ENCODE assay signal across 22 cellular contexts in genomic region chr12:116199160-116199559, GRCh38.
DNase-seq lines count a peak whose midpoint lies in the region; ATAC-seq, FAIRE-seq and TF ChIP-seq lines count a peak whose summit lies in the region.
"Had no signal": no experiment of that assay in that cellular context is flagged by ENCODE, and none has a peak within 500 bp of the region (broad histone marks: within the 10 kb centered on the region; RNA-seq: fewer than 3 reads in every experiment).

No MANE protein-coding gene starts in this region.

- H4K91ac ChIP-seq in H9 (ENCODE audit: insufficient read length, low read depth, low read length), result no peak overlapping the region

- H3K36me3 ChIP-seq in BLaER1 treated with 17β-estradiol and CSF1 and Interleukin-3, amounts not matched to agents 10 nM and 100 nM, result peaks cover 4 to 27% (median 18%) of the 10 kb centered on the region in 11 experiments; a peak in 19 of 22 replicates
- H3K36me3 ChIP-seq in HEK293 (ENCODE audit: control insufficient read depth in 2 of 2, insufficient read depth in 1 of 2, low read length in 2 of 2), result no peaks in the 10 kb centered on the region
- peaks cover 6% of the 10 kb centered on the region; the same call in 1 of the 3 replicates for H3K36me3 ChIP-seq in K562 (ENCODE audit: control insufficient read depth, insufficient read depth, low read length)
- H3K36me3 ChIP-seq in Peyer's patch, result no peaks in the 10 kb centered on the region

- no peak for TF ChIP-seq CTCF in HEK293 (tag by site-specific recombination; IDR thresholded peaks at IDR 0.05)
- no peak for TF ChIP-seq CTCF in K562 (IDR thresholded peaks at IDR 0.05 in 2 of 3, conservative IDR thresholded peaks at IDR 0.05 in 1 of 3; ENCODE audit: insufficient read depth in 2 of 3, low read depth in 1 of 3, low read length in 3 of 3)
- TF ChIP-seq CTCF in H9 (conservative IDR thresholded peaks at IDR 0.05), result no peak
- no peak for TF ChIP-seq CTCF in Peyer's patch (IDR thresholded peaks at IDR 0.05)

- no peak overlapping the region for H3K27ac ChIP-seq in BLaER1 treated with 17β-estradiol and CSF1 and Interleukin-3, amounts not matched to agents 10 nM and 100 nM
- no peak overlapping the region for H3K27ac ChIP-seq in HEK293 (ENCODE audit: extremely low read depth, low read depth, low read length)
- H3K27ac ChIP-seq in K562 (ENCODE audit: extremely low read depth, low read depth, low read length), result no peak overlapping the region
- H3K27ac ChIP-seq in H9 (ENCODE audit: insufficient read length, low read depth, low read length), result no peak overlapping the region
- no peak overlapping the region for H3K27ac ChIP-seq in Peyer's patch
- H3K27ac ChIP-seq: BLaER1 had no signal

- peaks cover 98 to 100% (median 100%) of the 10 kb centered on the region in 11 experiments for H4K20me1 ChIP-seq in BLaER1 treated with 17β-estradiol and CSF1 and Interleukin-3, amounts not matched to agents 10 nM and 100 nM
- H4K20me1 ChIP-seq in K562 (replicated peaks; ENCODE audit: control insufficient read depth, insufficient read depth, low read length), result peaks cover 7% of the 10 kb centered on the region; the same call in 1 of the 2 replicates
- H4K20me1 ChIP-seq in H9 (ENCODE audit: control insufficient read depth, insufficient read depth, insufficient read length), result no peaks in the 10 kb centered on the region

- H3K36me3 Mint-ChIP-seq in memory B cell (no peaks in the 10 kb centered on the region), H9 (ENCODE audit: insufficient read depth in 1 of 3, low read depth in 3 of 3) (no peaks in the 10 kb centered on the region)

- H2BK5ac ChIP-seq in H9 (ENCODE audit: insufficient read length, low read length), result no peak overlapping the region

- no peak overlapping the region for H2BK12ac ChIP-seq in H9 (ENCODE audit: insufficient read length, low read depth, low read length)

- CTCF ChIA-PET in HEK293 (lab: Yijun Ruan, JAX), result interaction anchor here (0.7 kb wide), 1 partner anchor 59 kb away, joined by 3 read pairs; no protein-coding TSS in a partner anchor
- CTCF ChIA-PET in K562 (lab: Yijun Ruan, JAX; ENCODE audit: low intra/inter-chr PET ratio), result no interaction called here

- no peak overlapping the region for H3K4me3 ChIP-seq in BLaER1 treated with 17β-estradiol and CSF1 and Interleukin-3, amounts not matched to agents 10 nM and 100 nM
- H3K4me3 ChIP-seq in HEK293 (ENCODE audit: low read depth, low read length) (no peak overlapping the region), K562 (no peak overlapping the region), Peyer's patch (no peak overlapping the region)
- H3K4me3 ChIP-seq: BLaER1 had no signal

- TF ChIP-seq EP300 in K562 (IDR thresholded peaks at IDR 0.05; ENCODE audit: low read length), result no peak

- BruUV-seq in K562 (replicated peaks; lab: Mats Ljungman, UMichigan), result no TSS peak

- no peaks in the 10 kb centered on the region for H3K9me3 ChIP-seq in BLaER1 treated with 17β-estradiol and CSF1 and Interleukin-3, amounts not matched to agents 10 nM and 100 nM (replicated peaks in 1 of 11)
- H3K9me3 ChIP-seq in HEK293 (ENCODE audit: control insufficient read depth, insufficient read depth, low read depth, low read length) (no peaks in the 10 kb centered on the region), K562 (replicated peaks; ENCODE audit: control insufficient read depth, insufficient read depth, low read depth, low read length) (no peaks in the 10 kb centered on the region), H9 (ENCODE audit: control insufficient read depth, low read depth, low read length) (no peaks in the 10 kb centered on the region), Peyer's patch (no peaks in the 10 kb centered on the region)
- H3K9me3 ChIP-seq: BLaER1 had no signal

- TF ChIP-seq POLR2A in K562 (conservative IDR thresholded peaks at IDR 0.05), result no peak
- TF ChIP-seq POLR2A in GM12891 (IDR thresholded peaks at IDR 0.05; ENCODE audit: low read depth, low read length), result no peak
- TF ChIP-seq POLR2A in Peyer's patch (IDR thresholded peaks at IDR 0.05), result no peak

- peaks cover 6% of the 10 kb centered on the region for H3K79me1 ChIP-seq in H9 (ENCODE audit: insufficient read depth, low read depth, low read length, poor library complexity, severe bottlenecking)

- no peak overlapping the region for H2AFZ ChIP-seq in K562 (ENCODE audit: low read depth, low read length)
- H2AFZ ChIP-seq in H9 (ENCODE audit: low read length), result no peak overlapping the region

- H3K4ac ChIP-seq in H9 (ENCODE audit: low read depth, low read length), result no peak overlapping the region

- POLR2A ChIA-PET in HEK293 (lab: Yijun Ruan, JAX), result no interaction called here
- POLR2A ChIA-PET in K562 (lab: Yijun Ruan, JAX), result interaction anchor here (1.1 kb wide), 1 partner anchor 35 kb away, joined by 4 read pairs; no protein-coding TSS in a partner anchor

- H4K8ac ChIP-seq in H9 (replicated peaks; ENCODE audit: insufficient read length, low read depth, low read length), result no peak overlapping the region

- no peak overlapping the region for H3K23ac ChIP-seq in H9 (ENCODE audit: insufficient read length, low read depth, low read length)

- peaks cover 47% of the 10 kb centered on the region for H3K4me1 Mint-ChIP-seq in memory B cell
- peaks cover 15 to 25% of the 10 kb centered on the region in 2 experiments for H3K4me1 Mint-ChIP-seq in H9

- H3K79me2 ChIP-seq in K562 (ENCODE audit: control insufficient read depth, insufficient read depth, low read length) (peaks cover 92% of the 10 kb centered on the region), H9 (ENCODE audit: insufficient read depth, low read length) (peaks cover 4% of the 10 kb centered on the region; the same call in 1 of the 2 replicates)

- no peak overlapping the region for H4K5ac ChIP-seq in H9 (ENCODE audit: insufficient read length, low read depth, low read length)

- H3K18ac ChIP-seq in H9 (ENCODE audit: insufficient read length, low read depth, low read length), result no peak overlapping the region

- H3K23me2 ChIP-seq in H9 (ENCODE audit: insufficient read length, low read depth, low read length, poor library complexity, severe bottlenecking), result no peaks in the 10 kb centered on the region

- H2BK20ac ChIP-seq in H9 (ENCODE audit: low read depth, low read length, poor library complexity, severe bottlenecking), result no peak overlapping the region

- H3K9me3 Mint-ChIP-seq in memory B cell (no peaks in the 10 kb centered on the region), H9 (no peaks in the 10 kb centered on the region)
- H3K9me3 Mint-ChIP-seq: CD8-positive, alpha-beta T cell had no signal

- no peak overlapping the region for H3K56ac ChIP-seq in H9 (ENCODE audit: insufficient read length, low read depth, low read length)

- no peaks in the 10 kb centered on the region for H3K9me1 ChIP-seq in K562 (ENCODE audit: control insufficient read depth, insufficient read depth, low read length)

- ATAC-seq in K562, result no peak
- ATAC-seq in memory B cell (ENCODE audit: low read depth), result no peak
- ATAC-seq in GM19463 (IDR thresholded peaks at IDR 0.05; ENCODE audit: unreplicated experiment), result no peak
- ATAC-seq: CD8-positive, alpha-beta T cell had no signal

- no peak for DNase-seq in K562 (ENCODE audit: extremely low read depth in 1 of 4, low spot score in 3 of 4)
- DNase-seq in memory B cell (ENCODE audit: low spot score in 2 of 2), result no peak
- DNase-seq in GM12891 (ENCODE audit: insufficient read length, low spot score), result no peak
- no peak for DNase-seq in H9
- no peak for DNase-seq in Peyer's patch
- DNase-seq: CD8-positive, alpha-beta T cell; MM.1S; NCI-H1105; NCI-H146; NCI-H2029; NCI-H2171; NCI-H345; NCI-H524; NCI-H774; OCI-M1; Right ventricle myocardium superior had no signal

- H3K27me3 Mint-ChIP-seq in memory B cell, result no peaks in the 10 kb centered on the region
- no peaks in the 10 kb centered on the region for H3K27me3 Mint-ChIP-seq in H9 (ENCODE audit: low read depth)

- H3K4me2 ChIP-seq in BLaER1 treated with 17β-estradiol and CSF1 and Interleukin-3, amounts not matched to agents 10 nM and 100 nM, result peak overlapping the region in 8 of 11 experiments; percentile 3 to 33 (median 16); a peak in 7 of 22 replicates
- H3K4me2 ChIP-seq in K562 (ENCODE audit: insufficient read depth, low read length) (no peak overlapping the region), H9 (ENCODE audit: insufficient read depth, insufficient read length, low read length) (no peak overlapping the region)
- H3K4me2 ChIP-seq: BLaER1 had no signal

- no peak overlapping the region for H3K4me3 Mint-ChIP-seq in memory B cell
- no peak overlapping the region for H3K4me3 Mint-ChIP-seq in H9
- H3K4me3 Mint-ChIP-seq: CD8-positive, alpha-beta T cell had no signal

- no peak overlapping the region for H2BK120ac ChIP-seq in H9 (ENCODE audit: low read depth, low read length, poor library complexity, severe bottlenecking)

- intact Hi-C loops in K562 (cut with micrococcal nuclease), result loop anchor here (10.0 kb wide), 2 partner anchors 54 to 134 kb away; no protein-coding TSS in a partner anchor

- H3K27ac Mint-ChIP-seq in memory B cell (peak overlapping the region; percentile 22), H9 (no peak overlapping the region)
- H3K27ac Mint-ChIP-seq: CD8-positive, alpha-beta T cell had no signal

- no peak overlapping the region for H3K9ac ChIP-seq in BLaER1 treated with 17β-estradiol and CSF1 and Interleukin-3, amounts not matched to agents 10 nM and 100 nM
- no peak overlapping the region for H3K9ac ChIP-seq in K562 (ENCODE audit: insufficient read depth in 1 of 2, low read depth in 2 of 2, low read length in 2 of 2)
- H3K9ac ChIP-seq in H9 (ENCODE audit: extremely low read depth, insufficient read length, low read length), result no peak overlapping the region
- H3K9ac ChIP-seq: BLaER1 had no signal

- in situ Hi-C loops in K562 (cut with MboI), result no loop called here

- no peak overlapping the region for H2AK5ac ChIP-seq in H9 (ENCODE audit: insufficient read length, low read length)

- TF ChIP-seq RAD21 in K562 (CRISPR knock-in tag; conservative IDR thresholded peaks at IDR 0.05 in 1 of 2, IDR thresholded peaks at IDR 0.05 in 1 of 2), result no peak

- H3K14ac ChIP-seq in H9 (ENCODE audit: insufficient read depth, low read length), result no peak overlapping the region

- FAIRE-seq in K562 (lab: Jason Lieb, UNC) (no peak), GM12891 (lab: Jason Lieb, UNC) (no peak)
- FAIRE-seq: GM18507, H1 had no signal

- 92% methylated on average over 1 of the region's 1 CpG for WGBS in K562 (ENCODE audit: insufficient coverage, low coverage, missing lambda C conversion rate)
- no CpG with 5 or more reads among the region's 1 CpG for WGBS in H9 (ENCODE audit: extremely low coverage, insufficient read length, low lambda C conversion rate)

- no peak overlapping the region for H3T11ph ChIP-seq in H9 (ENCODE audit: low read length)

- no peaks in the 10 kb centered on the region for H3K27me3 ChIP-seq in BLaER1 treated with 17β-estradiol and CSF1 and Interleukin-3, amounts not matched to agents 10 nM and 100 nM
- no peaks in the 10 kb centered on the region for H3K27me3 ChIP-seq in K562 (ENCODE audit: control insufficient read depth in 2 of 2, insufficient read depth in 2 of 2, low read length in 2 of 2)
- H3K27me3 ChIP-seq in H9 (ENCODE audit: insufficient read depth, low read length), result no peaks in the 10 kb centered on the region
- no peaks in the 10 kb centered on the region for H3K27me3 ChIP-seq in Peyer's patch
- H3K27me3 ChIP-seq: BLaER1 had no signal

- H2BK15ac ChIP-seq in H9 (ENCODE audit: low read depth, low read length), result no peak overlapping the region

- H3K4me1 ChIP-seq in BLaER1 treated with 17β-estradiol and CSF1 and Interleukin-3, amounts not matched to agents 10 nM and 100 nM, result peaks cover 26 to 62% (median 48%) of the 10 kb centered on the region in 10 experiments
- peaks cover 15% of the 10 kb centered on the region for H3K4me1 ChIP-seq in HEK293 (ENCODE audit: control insufficient read depth, insufficient read depth, low read length)
- H3K4me1 ChIP-seq in K562 (replicated peaks in 1 of 2; ENCODE audit: control insufficient read depth in 2 of 2, insufficient read depth in 2 of 2, low read length in 2 of 2), result peaks cover 12 to 42% of the 10 kb centered on the region in 2 experiments; a peak in 4 of 5 replicates
- no peaks in the 10 kb centered on the region; the same call in 1 of the 2 replicates for H3K4me1 ChIP-seq in H9 (ENCODE audit: insufficient read depth, low read length)
- peaks cover 0 to 9% (median 1%) of the 10 kb centered on the region in 4 donors for H3K4me1 ChIP-seq in Peyer's patch

Comparison
In these comparisons a context has a peak if more than half of its experiments do, and no peak if none do; other contexts are left out.
1. H3K4me2 ChIP-seq: peak in BLaER1 treated with 17β-estradiol and CSF1 and Interleukin-3, amounts not matched to agents 10 nM and 100 nM (8 of 11); none in K562 (single experiment) and H9 (single experiment).